Comparison of ENCODE assay signal across 11 cellular contexts in genomic region chr14:99718031-99718810, GRCh38. TPM values are rescaled to one million over a fixed set of nuclear protein-coding genes. Genes with fewer than 3 reads are reported as not detected.
A peak's percentile ranks its signal among the peaks of the same experiment; 100 is the strongest.
DNase-seq lines count a peak whose midpoint lies in the region; ATAC-seq and TF ChIP-seq lines count a peak whose summit lies in the region.
"Had no signal": no experiment of that assay in that cellular context is flagged by ENCODE, and none has a peak within 500 bp of the region (broad histone marks: within the 10 kb centered on the region; RNA-seq: fewer than 3 reads in every experiment).

No MANE protein-coding gene starts in this region.

- H3K36me3 ChIP-seq in adrenal gland (replicated peaks in 1 of 2) = no peaks in the 10 kb centered on the region
- H3K36me3 ChIP-seq: heart left ventricle had no signal

- intact Hi-C loops in adrenal gland (cut with DNase I) = no loop called here

- WGBS in adrenal gland, 4 donors = 82 to 86% (median 85%) methylated on average over 9 to 14 of the region's 14 CpGs

- H3K4me1 ChIP-seq in adrenal gland (replicated peaks in 1 of 2) = no peaks in the 10 kb centered on the region
- H3K4me1 ChIP-seq: heart left ventricle had no signal

- no peak overlapping the region for H3K27ac ChIP-seq in adrenal gland
- H3K27ac ChIP-seq: heart left ventricle had no signal

- no peak overlapping the region for H3K4me3 ChIP-seq in adrenal gland
- H3K4me3 ChIP-seq: heart left ventricle had no signal

- no peaks in the 10 kb centered on the region for H3K27me3 ChIP-seq in adrenal gland
- H3K27me3 ChIP-seq: heart left ventricle had no signal

- H3K9me3 ChIP-seq in adrenal gland (replicated peaks in 1 of 3) = no peaks in the 10 kb centered on the region
- H3K9me3 ChIP-seq: heart left ventricle had no signal

- in situ Hi-C loops in KBM-7 (cut with MboI; ENCODE audit: low pct_unique_long_range_greater_than_20kb, low sequenced_read_pairs) = no loop called here

- TF ChIP-seq POLR2A in adrenal gland (IDR thresholded peaks at IDR 0.05) = no peak

- DNase-seq in D341Med (ENCODE audit: low spot score) (peak; percentile 46), NCI-H2171 (lab: John Stamatoyannopoulos, UW) (peak; percentile 78), KBM-7 (no peak), dermis blood vessel endothelial cell (no peak), adrenal gland (no peak)
- DNase-seq: CD4-positive, CD25-positive, alpha-beta regulatory T cell; NCI-H2081 treated with DMSO at 0.1 percent for 48 hours had no signal

- ATAC-seq in GM19035 (IDR thresholded peaks at IDR 0.05; ENCODE audit: unreplicated experiment) (peak; percentile 74), HG02885 (IDR thresholded peaks at IDR 0.05; ENCODE audit: poor library complexity, unreplicated experiment) (peak; percentile 95), HG02623 (IDR thresholded peaks at IDR 0.05; ENCODE audit: unreplicated experiment) (no peak)

- TF ChIP-seq CTCF in adrenal gland (IDR thresholded peaks at IDR 0.05) = no peak

RNA-seq across cellular contexts. Expression of gene CYP46A1, which starts 34.1 kb away (rescaled TPM):
- total RNA-seq in dermis blood vessel endothelial cell (under 0.01 and 0.14 TPM in 2 replicates), adrenal gland (1 to 10 TPM in 6 of 8 donors, under 1 TPM in 2; 0.85 to 3.2 (median 2.1) TPM)
- polyA plus RNA-seq in adrenal gland = 1 to 10 TPM; 1.6 to 5.9 (median 3.0) TPM
- total RNA-seq: CD4-positive, CD25-positive, alpha-beta regulatory T cell had no signal
- polyA plus RNA-seq: CD4-positive, CD25-positive, alpha-beta regulatory T cell had no signal

Comparison
In these comparisons a context has a peak if more than half of its experiments do, and no peak if none do; other contexts are left out.
1. DNase-seq: peak in D341Med (single experiment) and NCI-H2171 (single experiment); none in KBM-7 (single experiment), dermis blood vessel endothelial cell (single experiment) and adrenal gland (0 of 7).